In the genomic region with DNA sequence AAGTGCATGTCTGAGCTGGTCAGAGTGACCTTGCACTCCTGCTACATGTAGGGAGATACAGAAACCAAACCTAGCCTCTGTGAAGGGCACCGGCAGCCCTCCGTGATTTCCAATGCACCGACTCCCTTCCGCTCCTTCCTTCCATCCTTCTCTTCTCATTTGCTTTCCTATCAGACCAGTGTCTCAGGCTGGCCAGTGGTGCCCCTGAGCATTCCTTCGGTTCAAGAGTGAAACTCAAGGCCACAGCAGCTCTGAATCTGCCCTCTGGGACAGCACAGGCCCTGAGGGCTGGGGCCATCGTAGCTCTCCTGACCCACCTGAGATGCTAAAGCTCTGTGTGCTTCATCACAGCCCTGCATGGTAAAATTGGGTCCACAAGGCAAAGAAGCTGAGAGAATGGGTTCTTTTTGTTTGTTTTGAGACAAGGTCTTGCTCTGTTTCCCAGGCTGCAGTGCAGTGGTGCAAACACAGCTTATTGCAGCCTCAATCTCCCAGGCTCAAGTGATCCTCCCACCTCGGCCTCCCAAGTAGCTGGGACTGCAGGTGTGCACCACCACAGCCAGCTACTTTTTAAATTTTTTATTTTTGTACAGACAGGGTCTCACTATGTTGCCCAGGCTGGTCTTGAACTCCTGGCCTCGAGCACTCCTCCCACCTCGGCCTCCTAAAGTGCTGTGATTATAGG, we compare ENCODE assay signal across 25 cellular contexts. TPM values are rescaled to one million over a fixed set of nuclear protein-coding genes. Genes with fewer than 3 reads are reported as not detected.
A peak's percentile ranks its signal among the peaks of the same experiment; 100 is the strongest.
DNase-seq lines count a peak whose midpoint lies in the region; ATAC-seq and TF ChIP-seq lines count a peak whose summit lies in the region.
"Had no signal": no experiment of that assay in that cellular context is flagged by ENCODE, and none has a peak within 500 bp of the region (broad histone marks: within the 10 kb centered on the region; RNA-seq: fewer than 3 reads in every experiment).

No MANE protein-coding gene starts in this region.

- no peak for TF ChIP-seq CTCF in GM13977 (IDR thresholded peaks at IDR 0.05; ENCODE audit: extremely low read depth, insufficient read depth, missing control alignments)
- no peak for TF ChIP-seq CTCF in activated B cell treated with CpG ODN at 0.5 μM for 24 hours (IDR thresholded peaks at IDR 0.05)
- TF ChIP-seq CTCF in nephron (IDR thresholded peaks at IDR 0.05; ENCODE audit: unreplicated experiment in 3 of 3), result no peak
- no peak for TF ChIP-seq CTCF in CD8-positive, alpha-beta T cell (IDR thresholded peaks at IDR 0.05)

- no peak overlapping the region for H3K4me3 ChIP-seq in CD8-positive, alpha-beta T cell (ENCODE audit: low read depth, low read length)
- H3K4me3 ChIP-seq: gastrocnemius medialis, SJSA1, upper lobe of left lung had no signal

- intact Hi-C loops in activated B cell treated with CpG ODN at 0.5 μM for 24 hours (cut with micrococcal nuclease), result no loop called here
- intact Hi-C loops in CD8-positive, alpha-beta T cell (cut with DNase I, micrococcal nuclease), result no loop called here

- H3K27ac ChIP-seq in CD8-positive, alpha-beta T cell (ENCODE audit: low read depth, low read length), result no peak overlapping the region
- H3K27ac ChIP-seq: 22Rv1, C4-2B, gastrocnemius medialis, HL-60, parathyroid adenoma, SJSA1, upper lobe of left lung had no signal

- DNase-seq in T-helper 1 cell (no peak), GM13977 (ENCODE audit: low spot score) (peak; percentile 7), activated B cell treated with CpG ODN at 0.5 μM for 24 hours (no peak)
- DNase-seq in activated CD8-positive, alpha-beta memory T cell treated with anti-CD3 and anti-CD28 coated beads for 24 hours, result no peak
- DNase-seq in CD8-positive, alpha-beta T cell, result no peak
- DNase-seq: activated CD4-positive, alpha-beta T cell treated with anti-CD3 and anti-CD28 coated beads, Interleukin-2, amount 50 U/mL, for 4 hours; activated CD4-positive, CD25-positive, alpha-beta regulatory T cell; activated naive CD4-positive, alpha-beta T cell treated with anti-CD3 and anti-CD28 coated beads for 36 hours; activated T-cell treated with anti-CD3 and anti-CD28 coated beads, Interleukin-2, amount 50 U/mL, for 72 hours; amniotic stem cell; gastrocnemius medialis; H9; NCI-H446; retina; small intestine; stimulated activated naive CD4-positive, alpha-beta T cell; upper lobe of left lung had no signal

- H3K36me3 ChIP-seq in CD8-positive, alpha-beta T cell (ENCODE audit: insufficient read depth, low read length), result no peaks in the 10 kb centered on the region
- H3K36me3 ChIP-seq: gastrocnemius medialis, SJSA1, upper lobe of left lung had no signal

- CTCF ChIA-PET in activated B cell treated with CpG ODN at 0.5 μM for 24 hours (lab: Charles Lee), result interaction anchor here (1.3 to 16.6 kb wide), 2 partner anchors 67 to 163 kb away, joined by 3 to 519 read pairs; a partner anchor contains a TSS
- CTCF ChIA-PET in CD8-positive, alpha-beta T cell (lab: Charles Lee), result interaction anchor here (0.7 to 13.8 kb wide), 4 partner anchors 10 to 69 kb away, joined by 3 to 192 read pairs (median 4); a partner anchor contains a TSS

- peak overlapping the region; percentile 61 for H3K4me3 Mint-ChIP-seq in T-helper 1 cell treated with Interleukin-12 subunit alpha and Interleukin-12 subunit beta and Interleukin-4 antibody, amounts not matched to agents 30 μg/mL and 1 μg/mL, for 36 hours
- H3K4me3 Mint-ChIP-seq in activated B cell treated with CpG ODN at 0.5 μM for 24 hours, result peak overlapping the region; percentile 2
- H3K4me3 Mint-ChIP-seq in nephron, result peak overlapping the region; percentile 57 to 64 (median 57)
- no peak overlapping the region for H3K4me3 Mint-ChIP-seq in CD8-positive, alpha-beta T cell
- H3K4me3 Mint-ChIP-seq in stimulated activated memory B cell treated with anti-CD40 and anti-IgM and Interleukin-4, amounts not matched to agents 10 μg/mL and 1 μg/mL and 100 μg/mL, for 72 hours, result no peak overlapping the region
- H3K4me3 Mint-ChIP-seq: activated naive CD4-positive, alpha-beta T cell treated with anti-CD3 and anti-CD28 coated beads for 36 hours; activated T-cell treated with anti-CD3 and anti-CD28 coated beads, Interleukin-2, amount 50 U/mL, for 72 hours; H9 had no signal

- no peaks in the 10 kb centered on the region for H3K9me3 ChIP-seq in CD8-positive, alpha-beta T cell (ENCODE audit: low read length)
- H3K9me3 ChIP-seq: gastrocnemius medialis, SJSA1, upper lobe of left lung had no signal

- ATAC-seq in activated B cell treated with CpG ODN at 0.5 μM for 24 hours (ENCODE audit: low read depth), result no peak
- no peak for ATAC-seq in CD8-positive, alpha-beta T cell
- ATAC-seq in stimulated activated memory B cell treated with anti-CD40 and anti-IgM and Interleukin-4, amounts not matched to agents 10 μg/mL and 1 μg/mL and 100 μg/mL, for 72 hours, result no peak
- ATAC-seq: activated T-cell treated with anti-CD3 and anti-CD28 coated beads, Interleukin-2, amount 50 U/mL, for 72 hours; gastrocnemius medialis had no signal

- H3K4me1 Mint-ChIP-seq in T-helper 1 cell treated with Interleukin-12 subunit alpha and Interleukin-12 subunit beta and Interleukin-4 antibody, amounts not matched to agents 30 μg/mL and 1 μg/mL, for 36 hours (ENCODE audit: low read depth), result peaks cover 42% of the 10 kb centered on the region
- H3K4me1 Mint-ChIP-seq in activated B cell treated with CpG ODN at 0.5 μM for 24 hours (peaks cover 60% of the 10 kb centered on the region), nephron (peaks cover 41% of the 10 kb centered on the region)
- peaks cover 28% of the 10 kb centered on the region for H3K4me1 Mint-ChIP-seq in CD8-positive, alpha-beta T cell (ENCODE audit: low read depth)
- peaks cover 55% of the 10 kb centered on the region for H3K4me1 Mint-ChIP-seq in stimulated activated memory B cell treated with anti-CD40 and anti-IgM and Interleukin-4, amounts not matched to agents 10 μg/mL and 1 μg/mL and 100 μg/mL, for 72 hours

- no peak overlapping the region for H3K27ac Mint-ChIP-seq in T-helper 1 cell treated with Interleukin-12 subunit alpha and Interleukin-12 subunit beta and Interleukin-4 antibody, amounts not matched to agents 30 μg/mL and 1 μg/mL, for 36 hours
- H3K27ac Mint-ChIP-seq in activated B cell treated with CpG ODN at 0.5 μM for 24 hours (no peak overlapping the region), nephron (peak overlapping the region in 1 of 3 experiments; percentile 56)
- H3K27ac Mint-ChIP-seq in CD8-positive, alpha-beta T cell, result no peak overlapping the region
- H3K27ac Mint-ChIP-seq in stimulated activated memory B cell treated with anti-CD40 and anti-IgM and Interleukin-4, amounts not matched to agents 10 μg/mL and 1 μg/mL and 100 μg/mL, for 72 hours, result no peak overlapping the region
- H3K27ac Mint-ChIP-seq: activated naive CD4-positive, alpha-beta T cell treated with anti-CD3 and anti-CD28 coated beads for 36 hours; activated T-cell treated with anti-CD3 and anti-CD28 coated beads, Interleukin-2, amount 50 U/mL, for 72 hours; H9 had no signal

- peaks cover 1% of the 10 kb centered on the region for H3K36me3 Mint-ChIP-seq in T-helper 1 cell treated with Interleukin-12 subunit alpha and Interleukin-12 subunit beta and Interleukin-4 antibody, amounts not matched to agents 30 μg/mL and 1 μg/mL, for 36 hours (ENCODE audit: low read depth)
- peaks cover 16% of the 10 kb centered on the region for H3K36me3 Mint-ChIP-seq in activated B cell treated with CpG ODN at 0.5 μM for 24 hours (ENCODE audit: low read depth)
- peaks cover 9% of the 10 kb centered on the region for H3K36me3 Mint-ChIP-seq in nephron (ENCODE audit: low read depth)
- H3K36me3 Mint-ChIP-seq in CD8-positive, alpha-beta T cell, result no peaks in the 10 kb centered on the region
- peaks cover 14% of the 10 kb centered on the region for H3K36me3 Mint-ChIP-seq in stimulated activated memory B cell treated with anti-CD40 and anti-IgM and Interleukin-4, amounts not matched to agents 10 μg/mL and 1 μg/mL and 100 μg/mL, for 72 hours

- peaks cover 17% of the 10 kb centered on the region for H3K4me1 ChIP-seq in CD8-positive, alpha-beta T cell (ENCODE audit: insufficient read depth, low read length)

- POLR2A ChIA-PET in activated B cell treated with CpG ODN at 0.5 μM for 24 hours (lab: Charles Lee), result interaction anchor here (0.5 to 23.5 kb wide), 5 partner anchors 9 to 74 kb away, joined by 3 to 1329 read pairs (median 5); a partner anchor contains a TSS
- POLR2A ChIA-PET in CD8-positive, alpha-beta T cell (lab: Charles Lee), result no interaction called here

- no peaks in the 10 kb centered on the region for H3K27me3 ChIP-seq in CD8-positive, alpha-beta T cell (ENCODE audit: insufficient read depth, low read length)
- H3K27me3 ChIP-seq: gastrocnemius medialis, upper lobe of left lung had no signal

- in situ Hi-C loops in GM13977 (cut with MboI; ENCODE audit: low pct_unique_long_range_greater_than_20kb, low sequenced_read_pairs, unreplicated experiment), result no loop called here

- no peaks in the 10 kb centered on the region for H3K9me3 Mint-ChIP-seq in T-helper 1 cell treated with Interleukin-12 subunit alpha and Interleukin-12 subunit beta and Interleukin-4 antibody, amounts not matched to agents 30 μg/mL and 1 μg/mL, for 36 hours
- H3K9me3 Mint-ChIP-seq in activated B cell treated with CpG ODN at 0.5 μM for 24 hours (no peaks in the 10 kb centered on the region), nephron (no peaks in the 10 kb centered on the region)
- H3K9me3 Mint-ChIP-seq in CD8-positive, alpha-beta T cell, result no peaks in the 10 kb centered on the region
- no peaks in the 10 kb centered on the region for H3K9me3 Mint-ChIP-seq in stimulated activated memory B cell treated with anti-CD40 and anti-IgM and Interleukin-4, amounts not matched to agents 10 μg/mL and 1 μg/mL and 100 μg/mL, for 72 hours
- H3K9me3 Mint-ChIP-seq: activated naive CD4-positive, alpha-beta T cell treated with anti-CD3 and anti-CD28 coated beads for 36 hours; activated T-cell treated with anti-CD3 and anti-CD28 coated beads, Interleukin-2, amount 50 U/mL, for 72 hours; H9 had no signal

- H3K27me3 Mint-ChIP-seq in T-helper 1 cell treated with Interleukin-12 subunit alpha and Interleukin-12 subunit beta and Interleukin-4 antibody, amounts not matched to agents 30 μg/mL and 1 μg/mL, for 36 hours (ENCODE audit: low read depth), result peaks cover 16% of the 10 kb centered on the region
- no peaks in the 10 kb centered on the region for H3K27me3 Mint-ChIP-seq in activated B cell treated with CpG ODN at 0.5 μM for 24 hours
- H3K27me3 Mint-ChIP-seq in nephron (ENCODE audit: low read depth), result peaks cover 8% of the 10 kb centered on the region
- peaks cover 8% of the 10 kb centered on the region for H3K27me3 Mint-ChIP-seq in CD8-positive, alpha-beta T cell (ENCODE audit: low read depth)
- no peaks in the 10 kb centered on the region for H3K27me3 Mint-ChIP-seq in stimulated activated memory B cell treated with anti-CD40 and anti-IgM and Interleukin-4, amounts not matched to agents 10 μg/mL and 1 μg/mL and 100 μg/mL, for 72 hours

RNA-seq across cellular contexts. Expression of a gene that starts 2.3 kb away (rescaled TPM):
- total RNA-seq in activated B cell treated with CpG ODN at 0.5 μM for 24 hours, result 353 and 376 TPM in 2 replicates
- total RNA-seq in CD8-positive, alpha-beta T cell, result 10 to 100 TPM in 1 of 2 experiments, 1 to 10 TPM in 1; 9.6 to 11.2 TPM

RNA-seq across cellular contexts. Expression of a gene that starts 49.9 kb away (rescaled TPM):
- 3.9 and 4.2 TPM in 2 replicates for total RNA-seq in activated B cell treated with CpG ODN at 0.5 μM for 24 hours
- 1 to 10 TPM in 1 of 2 experiments, under 1 TPM in 1; 0.47 to 1.2 TPM for total RNA-seq in CD8-positive, alpha-beta T cell

Comparison
In these comparisons a context has a peak if more than half of its experiments do, and no peak if none do; other contexts are left out.
1. H3K4me3 Mint-ChIP-seq: peak in T-helper 1 cell treated with Interleukin-12 subunit alpha and Interleukin-12 subunit beta and Interleukin-4 antibody, amounts not matched to agents 30 μg/mL and 1 μg/mL, for 36 hours (single experiment), activated B cell treated with CpG ODN at 0.5 μM for 24 hours (single experiment) and nephron (3 of 3); none in CD8-positive, alpha-beta T cell (single experiment) and stimulated activated memory B cell treated with anti-CD40 and anti-IgM and Interleukin-4, amounts not matched to agents 10 μg/mL and 1 μg/mL and 100 μg/mL, for 72 hours (single experiment).
2. RNA of a gene that starts 2.3 kb away (total RNA-seq): 353 to 376 TPM in activated B cell treated with CpG ODN at 0.5 μM for 24 hours; 9.6 to 11.2 TPM in CD8-positive, alpha-beta T cell; every median in the first group is over 10 times any median in the second.